Comparison of ENCODE assay signal across 10 cellular contexts in the genomic region with DNA sequence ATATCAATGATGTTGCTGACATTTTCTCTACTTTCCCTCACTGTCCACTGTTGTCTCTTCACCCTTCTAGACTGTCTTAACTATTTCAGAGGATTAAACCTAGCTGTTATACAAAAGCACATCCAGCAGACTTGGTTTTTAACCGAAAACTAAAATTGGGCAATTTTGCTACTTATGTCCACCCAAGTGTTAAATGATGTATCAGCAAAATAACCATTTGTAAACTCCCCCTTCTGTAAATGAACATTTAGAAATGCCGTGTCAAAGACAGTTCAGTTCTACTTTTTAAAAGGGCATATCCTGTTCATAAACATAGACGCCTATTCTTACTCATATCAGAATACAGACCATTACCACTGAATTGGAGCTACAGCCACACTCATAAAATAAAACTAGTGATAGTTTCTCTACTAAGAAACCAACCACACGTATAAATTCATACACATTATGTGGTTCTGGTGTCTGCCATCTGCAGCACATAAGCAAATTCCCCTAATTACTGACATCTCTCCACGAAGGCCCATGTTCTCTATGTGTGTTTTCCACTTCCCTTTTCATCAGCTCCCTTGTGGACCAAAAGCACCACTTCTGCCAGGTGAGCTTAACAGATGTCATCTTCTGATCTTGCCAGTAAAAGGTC.
A peak's percentile ranks its signal among the peaks of the same experiment; 100 is the strongest.
DNase-seq lines count a peak whose midpoint lies in the region; ATAC-seq lines count a peak whose summit lies in the region.
"Had no signal": no experiment of that assay in that cellular context is flagged by ENCODE, and none has a peak within 500 bp of the region (broad histone marks: within the 10 kb centered on the region; RNA-seq: fewer than 3 reads in every experiment).

No MANE protein-coding gene starts in this region.

- no peak overlapping the region for H3K27ac Mint-ChIP-seq in stimulated activated memory B cell treated with anti-CD40 and anti-IgM and Interleukin-4, amounts not matched to agents 10 μg/mL and 1 μg/mL and 100 μg/mL, for 72 hours

- H3K9me3 Mint-ChIP-seq in stimulated activated memory B cell treated with anti-CD40 and anti-IgM and Interleukin-4, amounts not matched to agents 10 μg/mL and 1 μg/mL and 100 μg/mL, for 72 hours: peaks cover 7% of the 10 kb centered on the region

- H3K4me3 Mint-ChIP-seq in stimulated activated memory B cell treated with anti-CD40 and anti-IgM and Interleukin-4, amounts not matched to agents 10 μg/mL and 1 μg/mL and 100 μg/mL, for 72 hours: no peak overlapping the region

- H3K4me1 Mint-ChIP-seq in stimulated activated memory B cell treated with anti-CD40 and anti-IgM and Interleukin-4, amounts not matched to agents 10 μg/mL and 1 μg/mL and 100 μg/mL, for 72 hours: peaks cover 17% of the 10 kb centered on the region

- ATAC-seq in HG02610 (IDR thresholded peaks at IDR 0.05; ENCODE audit: unreplicated experiment): peak; percentile 93
- ATAC-seq in HG03469 (IDR thresholded peaks at IDR 0.05; ENCODE audit: unreplicated experiment): peak; percentile 93
- peak; percentile 95 for ATAC-seq in stimulated activated memory B cell treated with anti-CD40 and anti-IgM and Interleukin-4, amounts not matched to agents 10 μg/mL and 1 μg/mL and 100 μg/mL, for 72 hours

- H3K27me3 Mint-ChIP-seq in stimulated activated memory B cell treated with anti-CD40 and anti-IgM and Interleukin-4, amounts not matched to agents 10 μg/mL and 1 μg/mL and 100 μg/mL, for 72 hours: no peaks in the 10 kb centered on the region

- DNase-seq in SIG-M5 treated with dmso at 0.1 percent for 504 hours (lab: John Stamatoyannopoulos, UW; ENCODE audit: unreplicated experiment): peak; percentile 17
- no peak for DNase-seq in SIG-M5 (lab: John Stamatoyannopoulos, UW)
- DNase-seq in ACHN: no peak
- no peak for DNase-seq in NCI-H82 (lab: John Stamatoyannopoulos, UW)
- no peak for DNase-seq in T1000 (lab: John Stamatoyannopoulos, UW)
- DNase-seq: colonic mucosa, hypothalamus had no signal

- H3K36me3 Mint-ChIP-seq in stimulated activated memory B cell treated with anti-CD40 and anti-IgM and Interleukin-4, amounts not matched to agents 10 μg/mL and 1 μg/mL and 100 μg/mL, for 72 hours: no peaks in the 10 kb centered on the region

- in situ Hi-C loops in ACHN (cut with HindIII; ENCODE audit: low pct_ligation_motif_present, low pct_unique_long_range_greater_than_20kb, low sequenced_read_pairs): no loop called here
